ENCODE assay signal across 14 cellular contexts in the genomic region with DNA sequence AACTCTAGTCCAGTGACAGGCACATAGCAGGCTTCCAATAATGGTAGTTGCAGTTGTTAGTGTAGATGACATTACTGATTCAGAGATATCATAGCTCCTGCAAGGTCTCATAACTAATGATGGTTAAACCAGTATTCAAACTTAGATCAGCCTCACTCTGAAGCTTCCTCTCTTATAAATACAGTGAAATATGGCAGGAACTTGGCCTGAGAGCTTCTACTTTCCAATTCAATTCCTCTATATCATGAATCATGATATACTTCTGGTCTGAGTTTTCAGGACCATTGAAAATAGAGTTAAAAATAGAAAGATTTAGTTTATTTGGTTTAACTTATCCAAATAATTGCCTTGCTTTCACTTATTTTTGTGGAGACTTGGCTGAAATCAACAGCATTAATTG.
"Had no signal": no experiment of that assay in that cellular context is flagged by ENCODE, and none has a peak within 500 bp of the region (broad histone marks: within the 10 kb centered on the region; RNA-seq: fewer than 3 reads in every experiment).

No MANE protein-coding gene starts in this region.

- H3K36me3 Mint-ChIP-seq: memory B cell had no signal

- DNase-seq: activated B cell treated with CpG ODN at 0.5 μM for 24 hours; activated CD4-positive, alpha-beta T cell treated with anti-CD3 and anti-CD28 coated beads for 48 hours; activated CD8-positive, alpha-beta T cell treated with anti-CD3 and anti-CD28 coated beads for 36 hours; activated effector memory CD4-positive, alpha-beta T cell treated with Interleukin-2 at 50 U/mL for 16 hours; activated naive CD4-positive, alpha-beta T cell treated with anti-CD3 and anti-CD28 coated beads, Interleukin-2, amount 50 U/mL, for 16 hours; activated T-cell treated with anti-CD3 and anti-CD28 coated beads, Interleukin-2, amount 50 U/mL, for 4 hours; effector CD8-positive, alpha-beta T cell; stimulated activated CD4-positive, alpha-beta T cell treated with anti-CD3 and anti-CD28 coated beads, Interleukin-1b, Interleukin-23, amount 100 ng/mL, for 48 hours; stomach had no signal

- H3K4me1 ChIP-seq: adrenal gland, thyroid gland had no signal

- H3K27ac Mint-ChIP-seq: activated B cell treated with CpG ODN at 0.5 μM for 24 hours; activated CD8-positive, alpha-beta T cell treated with anti-CD3 and anti-CD28 coated beads for 36 hours; memory B cell; T-helper 2 cell treated with Interferon-gamma antibody and Interleukin-4, amounts not matched to agents 5 μg/mL and 100 μg/mL, for 36 hours had no signal

- H3K4me1 Mint-ChIP-seq: activated B cell treated with CpG ODN at 0.5 μM for 24 hours, memory B cell had no signal

- H3K4me3 Mint-ChIP-seq: activated B cell treated with CpG ODN at 0.5 μM for 24 hours; activated CD8-positive, alpha-beta T cell treated with anti-CD3 and anti-CD28 coated beads for 36 hours; activated T-cell treated with anti-CD3 and anti-CD28 coated beads, Interleukin-2, amount 50 U/mL, for 4 hours; memory B cell; T-helper 2 cell treated with Interferon-gamma antibody and Interleukin-4, amounts not matched to agents 5 μg/mL and 100 μg/mL, for 36 hours had no signal

- H3K36me3 ChIP-seq: adrenal gland, ovary, stomach, thyroid gland had no signal

- ATAC-seq: activated CD8-positive, alpha-beta T cell treated with anti-CD3 and anti-CD28 coated beads for 36 hours; activated T-cell treated with anti-CD3 and anti-CD28 coated beads, Interleukin-2, amount 50 U/mL, for 4 hours had no signal

- H3K27ac ChIP-seq: ovary, thyroid gland had no signal

- H3K4me3 ChIP-seq: adrenal gland, ovary, stomach, thyroid gland had no signal

- H3K9me3 ChIP-seq: adrenal gland, ovary, stomach, thyroid gland had no signal

- H3K27me3 Mint-ChIP-seq: activated B cell treated with CpG ODN at 0.5 μM for 24 hours; activated CD8-positive, alpha-beta T cell treated with anti-CD3 and anti-CD28 coated beads for 36 hours; memory B cell had no signal

- H3K27me3 ChIP-seq: adrenal gland, ovary, stomach, thyroid gland had no signal
